Comparison of ENCODE assay signal across 8 cellular contexts in the genomic region with DNA sequence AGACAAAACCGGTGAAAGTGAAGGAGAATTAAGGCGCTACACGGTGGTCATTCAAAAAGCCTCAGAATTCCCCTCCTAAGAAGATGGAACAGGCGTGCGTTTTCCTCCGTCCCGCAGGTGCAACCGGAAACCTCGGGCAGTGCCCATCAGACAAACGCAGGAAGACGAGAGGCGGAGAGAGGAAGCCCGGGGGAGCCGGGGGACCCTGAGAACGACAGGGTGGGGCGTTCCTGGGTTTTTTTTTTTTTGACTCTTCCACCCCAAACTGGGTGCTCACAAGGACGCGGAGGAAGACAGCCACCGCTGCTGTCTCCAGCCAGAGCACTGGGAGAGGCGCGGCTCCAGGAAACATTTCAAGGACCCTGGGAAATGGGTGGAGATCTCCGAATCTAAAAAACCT. TPM values are rescaled to one million over a fixed set of nuclear protein-coding genes. Genes with fewer than 3 reads are reported as not detected.
A peak's percentile ranks its signal among the peaks of the same experiment; 100 is the strongest.
DNase-seq lines count a peak whose midpoint lies in the region; ATAC-seq and TF ChIP-seq lines count a peak whose summit lies in the region.

No MANE protein-coding gene starts in this region.

- BruUV-seq in PC-9 (replicated peaks; lab: Mats Ljungman, UMichigan) = no TSS peak

- WGBS in endodermal cell (ENCODE audit: insufficient coverage in 1 of 2, insufficient read length in 1 of 2), 2 experiments = 52 to 55% methylated on average over 7 to 22 of the region's 22 CpGs

- no peaks in the 10 kb centered on the region for H3K36me3 Mint-ChIP-seq in CD8-positive, alpha-beta T cell
- H3K36me3 Mint-ChIP-seq in endodermal cell (ENCODE audit: low read depth) = no peaks in the 10 kb centered on the region

- peak overlapping the region; percentile 62 for H3K4me3 ChIP-seq in CD8-positive, alpha-beta T cell (ENCODE audit: low read depth, low read length)
- H3K4me3 ChIP-seq in NT2/D1 (ENCODE audit: insufficient read length, low read depth) = peak overlapping the region; percentile 36
- H3K4me3 ChIP-seq in endodermal cell (ENCODE audit: low read length) = peak overlapping the region; percentile 73
- H3K4me3 ChIP-seq in neuron (ENCODE audit: low read length) = peak overlapping the region; percentile 52
- no peak overlapping the region for H3K4me3 ChIP-seq in SJCRH30
- H3K4me3 ChIP-seq in PC-9 = no peak overlapping the region

- H3K9ac ChIP-seq in NT2/D1 (ENCODE audit: insufficient read length, low read depth) (no peak overlapping the region), endodermal cell (ENCODE audit: extremely low read depth, low read length, poor library complexity, severe bottlenecking) (no peak overlapping the region)

- peak in 1 of 7 experiments; percentile 50 for DNase-seq in CD8-positive, alpha-beta T cell
- DNase-seq in NT2/D1 (ENCODE audit: low read depth, low spot score) = no peak
- no peak for DNase-seq in endodermal cell
- no peak for DNase-seq in NCI-H1694 treated with DMSO at 0.1 percent for 48 hours (lab: John Stamatoyannopoulos, UW)
- no peak for DNase-seq in SJCRH30
- DNase-seq in PC-9 = no peak
- DNase-seq in DMS114 treated with DMSO at 0.1 percent for 48 hours (lab: John Stamatoyannopoulos, UW; ENCODE audit: unreplicated experiment) = no peak

- peaks cover 6% of the 10 kb centered on the region for H3K27me3 Mint-ChIP-seq in CD8-positive, alpha-beta T cell (ENCODE audit: low read depth)
- H3K27me3 Mint-ChIP-seq in endodermal cell (ENCODE audit: insufficient read depth) = peaks cover 60% of the 10 kb centered on the region

- CTCF ChIA-PET in CD8-positive, alpha-beta T cell (lab: Charles Lee) = interaction anchor here (1.2 to 4.3 kb wide), 4 partner anchors 9 to 90 kb away, joined by 3 to 22 read pairs (median 4); a partner anchor contains a TSS
- CTCF ChIA-PET in PC-9 (lab: Charles Lee) = no interaction called here

- no peak overlapping the region for H3K4me2 ChIP-seq in PC-9

- H3K4me3 Mint-ChIP-seq in CD8-positive, alpha-beta T cell = peak overlapping the region; percentile 89
- H3K4me3 Mint-ChIP-seq in endodermal cell = peak overlapping the region; percentile 59

- H3K27me3 ChIP-seq in CD8-positive, alpha-beta T cell (ENCODE audit: insufficient read depth, low read length) = no peaks in the 10 kb centered on the region
- peaks cover 6% of the 10 kb centered on the region for H3K27me3 ChIP-seq in NT2/D1 (ENCODE audit: insufficient read depth, insufficient read length)
- H3K27me3 ChIP-seq in endodermal cell (ENCODE audit: control insufficient read depth, insufficient read depth, low read length, poor library complexity, severe bottlenecking) = peaks cover 31% of the 10 kb centered on the region
- no peaks in the 10 kb centered on the region for H3K27me3 ChIP-seq in neuron (ENCODE audit: insufficient read depth, low read length)
- H3K27me3 ChIP-seq in SJCRH30 = no peaks in the 10 kb centered on the region
- H3K27me3 ChIP-seq in PC-9 (ENCODE audit: insufficient read depth, low read depth) = peaks cover 65% of the 10 kb centered on the region

- no peaks in the 10 kb centered on the region for H3K9me3 ChIP-seq in CD8-positive, alpha-beta T cell (ENCODE audit: low read length)
- H3K9me3 ChIP-seq in NT2/D1 (ENCODE audit: insufficient read depth, low read length) (0 out of 2 replicates have a peak, but pooled peaks cover 9% of the 10 kb centered on the region), endodermal cell (ENCODE audit: control insufficient read depth, low read length) (peaks cover 18% of the 10 kb centered on the region), neuron (ENCODE audit: low read length) (peaks cover 3% of the 10 kb centered on the region), SJCRH30 (replicated peaks) (no peaks in the 10 kb centered on the region), PC-9 (ENCODE audit: insufficient read depth, low read depth) (no peaks in the 10 kb centered on the region; the same call in 1 of the 2 replicates)

- H3K4me1 Mint-ChIP-seq in CD8-positive, alpha-beta T cell (ENCODE audit: low read depth) = peaks cover 12% of the 10 kb centered on the region
- peaks cover 6% of the 10 kb centered on the region for H3K4me1 Mint-ChIP-seq in endodermal cell

- no peaks in the 10 kb centered on the region for H3K9me2 ChIP-seq in PC-9 (ENCODE audit: insufficient read depth)

- H3K9me3 Mint-ChIP-seq in CD8-positive, alpha-beta T cell = no peaks in the 10 kb centered on the region
- H3K9me3 Mint-ChIP-seq in endodermal cell = peaks cover 17% of the 10 kb centered on the region

- no peaks in the 10 kb centered on the region for H3K36me3 ChIP-seq in CD8-positive, alpha-beta T cell (ENCODE audit: insufficient read depth, low read length)
- H3K36me3 ChIP-seq in NT2/D1 (ENCODE audit: insufficient read depth, insufficient read length, low read length) = no peaks in the 10 kb centered on the region
- no peaks in the 10 kb centered on the region for H3K36me3 ChIP-seq in endodermal cell (ENCODE audit: control insufficient read depth, insufficient read depth, low read length)
- no peaks in the 10 kb centered on the region for H3K36me3 ChIP-seq in neuron (ENCODE audit: insufficient read depth, low read length)
- H3K36me3 ChIP-seq in SJCRH30 = no peaks in the 10 kb centered on the region
- no peaks in the 10 kb centered on the region for H3K36me3 ChIP-seq in PC-9 (ENCODE audit: low read depth)

- no peak for ATAC-seq in CD8-positive, alpha-beta T cell

- H2AFZ ChIP-seq in neuron (ENCODE audit: low read depth, low read length) (peak overlapping the region; percentile 81), PC-9 (no peak overlapping the region)

- H3K27ac Mint-ChIP-seq in CD8-positive, alpha-beta T cell = peak overlapping the region; percentile 73
- no peak overlapping the region for H3K27ac Mint-ChIP-seq in endodermal cell

- peaks cover 10% of the 10 kb centered on the region for H3K4me1 ChIP-seq in CD8-positive, alpha-beta T cell (ENCODE audit: insufficient read depth, low read length)
- no peaks in the 10 kb centered on the region for H3K4me1 ChIP-seq in NT2/D1 (ENCODE audit: insufficient read depth, insufficient read length)
- no peaks in the 10 kb centered on the region for H3K4me1 ChIP-seq in endodermal cell (ENCODE audit: control insufficient read depth, insufficient read depth, low read length)
- peaks cover 5% of the 10 kb centered on the region for H3K4me1 ChIP-seq in neuron (ENCODE audit: insufficient read depth, low read length)
- H3K4me1 ChIP-seq in SJCRH30 = no peaks in the 10 kb centered on the region
- no peaks in the 10 kb centered on the region for H3K4me1 ChIP-seq in PC-9 (replicated peaks; ENCODE audit: insufficient read depth)

- H3K79me2 ChIP-seq in PC-9 (ENCODE audit: low read depth) = no peaks in the 10 kb centered on the region

- POLR2A ChIA-PET in CD8-positive, alpha-beta T cell (lab: Charles Lee) = no interaction called here
- POLR2A ChIA-PET in PC-9 (lab: Charles Lee; ENCODE audit: unreplicated experiment) = no interaction called here

- intact Hi-C loops in CD8-positive, alpha-beta T cell (cut with DNase I, micrococcal nuclease) = loop anchor here (5.0 to 10.0 kb wide), 3 partner anchors 56 to 576 kb away; a partner anchor contains a TSS
- intact Hi-C loops in PC-9 (cut with micrococcal nuclease; ENCODE audit: unreplicated experiment) = no loop called here

- H3F3A ChIP-seq in PC-9 (ENCODE audit: insufficient read depth, low read depth) = no peaks in the 10 kb centered on the region

- peaks cover 4% of the 10 kb centered on the region; the same call in 1 of the 2 replicates for H4K20me1 ChIP-seq in PC-9 (ENCODE audit: insufficient read depth)

- TF ChIP-seq CTCF in CD8-positive, alpha-beta T cell (IDR thresholded peaks at IDR 0.05) = no peak
- no peak for TF ChIP-seq CTCF in endodermal cell (conservative IDR thresholded peaks at IDR 0.05)
- TF ChIP-seq CTCF in PC-9 (conservative IDR thresholded peaks at IDR 0.05) = no peak

- no peak overlapping the region for H3K27ac ChIP-seq in CD8-positive, alpha-beta T cell (ENCODE audit: low read depth, low read length)
- H3K27ac ChIP-seq in endodermal cell (ENCODE audit: low read depth, low read length) = peak overlapping the region; percentile 3
- no peak overlapping the region for H3K27ac ChIP-seq in SJCRH30
- H3K27ac ChIP-seq in PC-9 = no peak overlapping the region

RNA-seq across cellular contexts. Expression of a gene that starts 25.4 kb away (rescaled TPM):
- total RNA-seq in CD8-positive, alpha-beta T cell = not detected
- total RNA-seq in endodermal cell (not detected), PC-9 (2021) (not detected in 2 replicates)
- not detected for polyA plus RNA-seq in endodermal cell (2013, experiment 1 of 2)
- polyA plus RNA-seq in endodermal cell (2013, experiment 2 of 2) = not detected
- total RNA-seq in SJCRH30 (2014; rRNA removed; shearing (Covaris generic)) = not detected in 2 replicates

RNA-seq across cellular contexts. Expression of a gene that starts 59.2 kb away (rescaled TPM):
- not detected for total RNA-seq in CD8-positive, alpha-beta T cell
- 1 to 10 TPM; 2.0 to 4.0 TPM for total RNA-seq in endodermal cell
- 3.1 TPM for polyA plus RNA-seq in endodermal cell (2013, experiment 1 of 2)
- polyA plus RNA-seq in endodermal cell (2013, experiment 2 of 2) = 0.83 TPM
- not detected in 2 replicates for total RNA-seq in SJCRH30 (2014; rRNA removed; shearing (Covaris generic))
- not detected in 2 replicates for total RNA-seq in PC-9 (2021)

Comparison
In these comparisons a context has a peak if more than half of its experiments do, and no peak if none do; other contexts are left out.
1. H3K4me3 ChIP-seq: peak in CD8-positive, alpha-beta T cell (single experiment), NT2/D1 (single experiment), endodermal cell (single experiment) and neuron (single experiment); none in SJCRH30 (single experiment) and PC-9 (single experiment).